Comparison of ENCODE assay signal across 7 cellular contexts in the genomic region with DNA sequence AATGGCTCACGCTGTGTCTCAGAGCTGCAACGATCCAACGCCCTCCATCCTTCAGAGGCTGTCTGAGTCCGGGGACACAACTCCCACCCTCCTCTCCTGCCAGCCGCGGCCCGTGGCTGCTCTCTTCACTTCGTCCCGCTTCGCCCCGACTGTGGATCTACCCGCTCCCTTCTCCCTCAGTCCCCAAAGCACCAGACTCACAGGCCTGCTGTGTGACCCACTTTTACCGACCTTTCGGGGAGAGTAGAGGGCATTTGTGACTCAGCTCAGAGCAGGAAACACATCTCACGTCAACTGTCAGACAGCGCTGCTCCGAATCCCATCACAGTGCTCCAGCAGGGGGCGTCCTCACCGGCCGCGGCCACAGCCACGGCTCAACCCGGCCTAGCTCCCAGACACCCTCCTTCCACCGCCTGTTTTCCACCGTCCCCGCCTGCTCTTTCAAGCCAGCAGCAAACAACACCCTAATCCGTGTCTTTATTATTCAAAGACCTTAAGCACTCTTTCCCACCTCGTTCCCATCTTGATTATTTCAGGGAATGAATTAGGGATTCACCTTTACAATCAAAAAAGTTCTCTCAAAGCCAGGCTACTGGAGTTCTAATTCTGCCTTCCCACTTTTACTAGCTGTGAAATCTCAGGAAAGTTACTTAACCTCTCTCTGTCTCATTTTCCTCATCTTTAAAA. TPM values are rescaled to one million over a fixed set of nuclear protein-coding genes. Genes with fewer than 3 reads are reported as not detected.
DNase-seq lines count a peak whose midpoint lies in the region; ATAC-seq, FAIRE-seq and TF ChIP-seq lines count a peak whose summit lies in the region.

No MANE protein-coding gene starts in this region.

- peak; percentile 85 for FAIRE-seq in GM18507 (lab: Jason Lieb, UNC)

- H3K4me1 Mint-ChIP-seq in neural crest cell = peaks cover 28% of the 10 kb centered on the region

- ATAC-seq in HG03442 (IDR thresholded peaks at IDR 0.05; ENCODE audit: unreplicated experiment) = peak; percentile 85

- peak; percentile 72 for DNase-seq in GM18507 (ENCODE audit: extremely low spot score, insufficient read length, low read depth)
- peak; percentile 80 for DNase-seq in RPMI8226
- DNase-seq in activated T-helper 9 cell treated with anti-CD3 and anti-CD28 coated beads, Interleukin-2, amount 50 U/mL, for 16 hours (ENCODE audit: low read depth) = peak; percentile 79
- DNase-seq in fibroblast of villous mesenchyme (ENCODE audit: low read depth) = peak; percentile 83
- peak; percentile 92 for DNase-seq in neural crest cell (ENCODE audit: low read depth, low spot score)
- peak; percentile 81 for DNase-seq in stimulated activated naive CD4-positive, alpha-beta T cell treated with Interleukin-2 at 50 U/mL for 16 hours (lab: John Stamatoyannopoulos, UW)

- TF ChIP-seq CTCF in fibroblast of villous mesenchyme (IDR thresholded peaks at IDR 0.05; ENCODE audit: insufficient read depth, low read depth, low read length) (peak; percentile 92), neural crest cell (conservative IDR thresholded peaks at IDR 0.05) (peak; percentile 90)

- H3K27me3 Mint-ChIP-seq in neural crest cell (ENCODE audit: low read depth) = peaks cover 2% of the 10 kb centered on the region

- no peaks in the 10 kb centered on the region for H3K9me3 Mint-ChIP-seq in neural crest cell

- no peaks in the 10 kb centered on the region for H3K36me3 Mint-ChIP-seq in neural crest cell (ENCODE audit: low read depth)

- H3K4me3 ChIP-seq in fibroblast of villous mesenchyme (ENCODE audit: low read depth, low read length) = peak overlapping the region; percentile 44

- H3K27ac Mint-ChIP-seq in neural crest cell (ENCODE audit: unreplicated experiment) = no peak overlapping the region

- H3K4me3 Mint-ChIP-seq in neural crest cell = peak overlapping the region; percentile 77

RNA-seq across cellular contexts. Expression of a gene that starts 5.0 kb away (rescaled TPM):
- not detected in 2 replicates for total RNA-seq in fibroblast of villous mesenchyme
- not detected in 2 replicates for total RNA-seq in neural crest cell

RNA-seq across cellular contexts. Expression of a gene that starts 16.1 kb away (rescaled TPM):
- not detected in 2 replicates for total RNA-seq in fibroblast of villous mesenchyme
- total RNA-seq in neural crest cell = 1.2 and 2.4 TPM in 2 replicates

RNA-seq across cellular contexts. Expression of a gene that starts 27.2 kb away (rescaled TPM):
- total RNA-seq in fibroblast of villous mesenchyme (not detected in 2 replicates), neural crest cell (0.21 TPM in 1 of 2 replicates, not detected in the other)

RNA-seq across cellular contexts. Expression of a gene that starts 41.8 kb away (rescaled TPM):
- 3.0 and 3.9 TPM in 2 replicates for total RNA-seq in fibroblast of villous mesenchyme
- total RNA-seq in neural crest cell = 0.73 and 1.6 TPM in 2 replicates

Comparison
In these comparisons a context has a peak if more than half of its experiments do, and no peak if none do; other contexts are left out.
1. Peak in every context shown above with its lines: DNase-seq, ATAC-seq and H3K4me3 ChIP-seq.